In the genomic region with DNA sequence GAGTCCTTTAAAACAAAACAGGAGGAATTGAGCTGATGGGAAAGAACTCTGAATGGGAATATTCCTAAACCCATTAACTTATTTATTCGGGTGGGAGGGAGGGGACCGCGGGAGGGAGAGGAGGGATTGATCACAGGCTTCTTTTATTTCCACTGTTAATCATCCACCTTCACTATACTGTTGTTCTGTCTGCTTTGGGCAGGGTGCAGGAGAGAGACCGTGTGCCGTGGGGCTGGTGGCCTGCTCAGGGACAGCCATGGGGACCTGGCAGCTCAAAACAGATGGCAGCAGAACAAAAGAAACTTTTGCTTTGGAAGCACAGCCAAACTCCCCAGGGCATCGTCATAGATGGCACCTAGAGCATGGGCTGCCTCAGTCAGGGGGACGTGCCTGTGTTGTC, we compare ENCODE assay signal across 18 cellular contexts.
DNase-seq lines count a peak whose midpoint lies in the region; ATAC-seq, FAIRE-seq and TF ChIP-seq lines count a peak whose summit lies in the region.
"Had no signal": no experiment of that assay in that cellular context is flagged by ENCODE, and none has a peak within 500 bp of the region (broad histone marks: within the 10 kb centered on the region; RNA-seq: fewer than 3 reads in every experiment).

No MANE protein-coding gene starts in this region.

- H3K9me3 ChIP-seq in CD4-positive, alpha-beta T cell (ENCODE audit: control insufficient read depth, low read length) = no peaks in the 10 kb centered on the region
- H3K9me3 ChIP-seq in pancreas (no peaks in the 10 kb centered on the region), A673 (ENCODE audit: low read depth, low read length, poor library complexity, severe bottlenecking) (no peaks in the 10 kb centered on the region)
- H3K9me3 ChIP-seq: BE2C, HAP-1 had no signal

- peak overlapping the region; percentile 17 for H3K27ac Mint-ChIP-seq in CD4-positive, alpha-beta T cell
- H3K27ac Mint-ChIP-seq in activated T-helper 17 cell treated with anti-CD3 and anti-CD28 coated beads, Interleukin-2, amount 50 U/mL, for 72 hours = peak overlapping the region; percentile 54

- 34 to 41% methylated on average over 7 of the region's 7 CpGs for WGBS in pancreas, 2 donors

- H3K4me3 ChIP-seq in pancreas = no peak overlapping the region
- no peak overlapping the region for H3K4me3 ChIP-seq in A673 (ENCODE audit: low read depth, low read length, poor library complexity, severe bottlenecking)
- H3K4me3 ChIP-seq: GM23248, HAP-1 had no signal

- no peak for DNase-seq in CD4-positive, alpha-beta T cell
- peak in 1 of 6 donors; percentile 41 for DNase-seq in pancreas
- DNase-seq in putamen (ENCODE audit: low spot score) = no peak
- DNase-seq in A673 (ENCODE audit: low spot score) = no peak
- DNase-seq: ACHN; BE2C; C1 segment of cervical spinal cord; CD4-positive, alpha-beta memory T cell; DMS153; DMS79; GDM1; GM23248 had no signal

- no peak for TF ChIP-seq CTCF in CD4-positive, alpha-beta T cell (IDR thresholded peaks at IDR 0.05)
- TF ChIP-seq CTCF in pancreas (IDR thresholded peaks at IDR 0.05) (no peak), A673 (conservative IDR thresholded peaks at IDR 0.05; ENCODE audit: low read depth, low read length) (no peak)

- intact Hi-C loops in CD4-positive, alpha-beta T cell (cut with DNase I, micrococcal nuclease) = no loop called here
- intact Hi-C loops in pancreas (cut with DNase I) (loop anchor here in 1 of 3 donors (10.0 kb wide), 1 partner anchor 324 kb away; no protein-coding TSS in a partner anchor), A673 (cut with micrococcal nuclease; ENCODE audit: unreplicated experiment) (no loop called here)

- H3K27ac ChIP-seq in CD4-positive, alpha-beta T cell (ENCODE audit: low read depth, low read length) = no peak overlapping the region
- peak overlapping the region; percentile 35 to 67 (median 58) for H3K27ac ChIP-seq in pancreas
- no peak overlapping the region for H3K27ac ChIP-seq in A673 (ENCODE audit: low read depth, low read length, poor library complexity, severe bottlenecking)
- H3K27ac ChIP-seq: GM23248, HL-60 had no signal

- H3K4me3 Mint-ChIP-seq in CD4-positive, alpha-beta T cell = no peak overlapping the region
- no peak overlapping the region for H3K4me3 Mint-ChIP-seq in activated T-helper 17 cell treated with anti-CD3 and anti-CD28 coated beads, Interleukin-2, amount 50 U/mL, for 72 hours
- H3K4me3 Mint-ChIP-seq: CD4-positive, alpha-beta memory T cell had no signal

- POLR2A ChIA-PET in CD4-positive, alpha-beta T cell (lab: Charles Lee) = no interaction called here
- POLR2A ChIA-PET in A673 (lab: Charles Lee; ENCODE audit: low non-redundant PET) = no interaction called here

- no peaks in the 10 kb centered on the region for H3K27me3 Mint-ChIP-seq in CD4-positive, alpha-beta T cell
- H3K27me3 Mint-ChIP-seq in activated T-helper 17 cell treated with anti-CD3 and anti-CD28 coated beads, Interleukin-2, amount 50 U/mL, for 72 hours = no peaks in the 10 kb centered on the region
- H3K27me3 Mint-ChIP-seq: CD4-positive, alpha-beta memory T cell had no signal

- no TSS peak for BruUV-seq in A673 (replicated peaks; lab: Mats Ljungman, UMichigan)

- ATAC-seq in CD4-positive, alpha-beta T cell (ENCODE audit: poor library complexity) = no peak
- no peak for ATAC-seq in activated T-helper 17 cell treated with anti-CD3 and anti-CD28 coated beads, Interleukin-2, amount 50 U/mL, for 72 hours (replicated peaks)
- ATAC-seq in pancreas = peak; percentile 5 to 58 (median 38)
- no peak for ATAC-seq in activated CD4-positive, CD25-positive, alpha-beta regulatory T cell treated with anti-CD3 and anti-CD28 coated beads, Interleukin-2, amount 50 U/mL, for 24 hours

- H3K27me3 ChIP-seq in CD4-positive, alpha-beta T cell (ENCODE audit: control insufficient read depth, insufficient read depth, low read length) = no peaks in the 10 kb centered on the region
- no peaks in the 10 kb centered on the region for H3K27me3 ChIP-seq in pancreas
- no peaks in the 10 kb centered on the region for H3K27me3 ChIP-seq in A673 (replicated peaks; ENCODE audit: insufficient read depth, low read depth, low read length, poor library complexity)
- H3K27me3 ChIP-seq: BE2C had no signal

- CTCF ChIA-PET in CD4-positive, alpha-beta T cell (lab: Charles Lee) = no interaction called here
- CTCF ChIA-PET in A673 (lab: Charles Lee) = no interaction called here

- H3K4me1 ChIP-seq in pancreas (peaks cover 6 to 19% (median 12%) of the 10 kb centered on the region in 3 donors), A673 (ENCODE audit: insufficient read depth, low read length, poor library complexity, severe bottlenecking) (no peaks in the 10 kb centered on the region)
- H3K4me1 ChIP-seq: BE2C, HAP-1 had no signal

- no peaks in the 10 kb centered on the region for H3K9me3 Mint-ChIP-seq in CD4-positive, alpha-beta T cell
- no peaks in the 10 kb centered on the region for H3K9me3 Mint-ChIP-seq in activated T-helper 17 cell treated with anti-CD3 and anti-CD28 coated beads, Interleukin-2, amount 50 U/mL, for 72 hours
- H3K9me3 Mint-ChIP-seq: CD4-positive, alpha-beta memory T cell had no signal

- no peak for FAIRE-seq in pancreas (lab: Jason Lieb, UNC)
- FAIRE-seq: GM12892, GM18507 had no signal

- H3K36me3 Mint-ChIP-seq in CD4-positive, alpha-beta T cell (ENCODE audit: low read depth) = peaks cover 55% of the 10 kb centered on the region
- peaks cover 72% of the 10 kb centered on the region for H3K36me3 Mint-ChIP-seq in activated T-helper 17 cell treated with anti-CD3 and anti-CD28 coated beads, Interleukin-2, amount 50 U/mL, for 72 hours (ENCODE audit: low read depth)

- H3K36me3 ChIP-seq in pancreas (no peaks in the 10 kb centered on the region), A673 (ENCODE audit: insufficient read depth, low read length, poor library complexity, severe bottlenecking) (no peaks in the 10 kb centered on the region)
- H3K36me3 ChIP-seq: BE2C, HAP-1 had no signal

- H3K4me1 Mint-ChIP-seq in CD4-positive, alpha-beta T cell (ENCODE audit: low read depth) = no peaks in the 10 kb centered on the region
- peaks cover 4% of the 10 kb centered on the region for H3K4me1 Mint-ChIP-seq in activated T-helper 17 cell treated with anti-CD3 and anti-CD28 coated beads, Interleukin-2, amount 50 U/mL, for 72 hours

Comparison
In these comparisons a context has a peak if more than half of its experiments do, and no peak if none do; other contexts are left out.
1. ATAC-seq: peak in pancreas (4 of 4); none in CD4-positive, alpha-beta T cell (single experiment), activated T-helper 17 cell treated with anti-CD3 and anti-CD28 coated beads, Interleukin-2, amount 50 U/mL, for 72 hours (single experiment) and activated CD4-positive, CD25-positive, alpha-beta regulatory T cell treated with anti-CD3 and anti-CD28 coated beads, Interleukin-2, amount 50 U/mL, for 24 hours (0 of 2).
2. H3K27ac ChIP-seq: peak in pancreas (4 of 4); none in CD4-positive, alpha-beta T cell (single experiment) and A673 (single experiment).